ENCODE assay signal across 11 cellular contexts in genomic region chr10:77104459-77104980, GRCh38.
DNase-seq lines count a peak whose midpoint lies in the region; ATAC-seq and TF ChIP-seq lines count a peak whose summit lies in the region.
"Had no signal": no experiment of that assay in that cellular context is flagged by ENCODE, and none has a peak within 500 bp of the region (broad histone marks: within the 10 kb centered on the region; RNA-seq: fewer than 3 reads in every experiment).

No MANE protein-coding gene starts in this region.

- H3K27me3 ChIP-seq in BE2C: no peaks in the 10 kb centered on the region

- no peaks in the 10 kb centered on the region for H3K9me3 ChIP-seq in BE2C

- no peak overlapping the region for H3K4me3 ChIP-seq in BE2C (ENCODE audit: low read depth, low read length)
- H3K4me3 ChIP-seq in fibroblast of villous mesenchyme (ENCODE audit: low read depth, low read length): no peak overlapping the region

- no peak for TF ChIP-seq CTCF in BE2C (IDR thresholded peaks at IDR 0.05; ENCODE audit: low read depth, low read length)
- TF ChIP-seq CTCF in fibroblast of villous mesenchyme (IDR thresholded peaks at IDR 0.05; ENCODE audit: insufficient read depth, low read depth, low read length): no peak

- H3K36me3 ChIP-seq in BE2C: no peaks in the 10 kb centered on the region

- DNase-seq in BE2C (peak; percentile 30), T1000 (lab: John Stamatoyannopoulos, UW) (peak; percentile 92), fibroblast of villous mesenchyme (ENCODE audit: low read depth) (peak; percentile 80), posterior vena cava (ENCODE audit: low spot score) (peak; percentile 90), mesenteric fat pad (ENCODE audit: low spot score) (no peak)
- no peak for DNase-seq in stimulated activated CD4-positive, alpha-beta T cell treated with anti-CD3 and anti-CD28 coated beads, Interleukin-2, amount 100 ng/mL, for 48 hours
- DNase-seq in activated T-cell treated with anti-CD3 and anti-CD28 coated beads, Interleukin-2, amount 50 U/mL, for 1 hour: no peak
- DNase-seq: activated T-cell treated with anti-CD3 and anti-CD28 coated beads, Interleukin-2, amount 50 U/mL, for 24 hours; NCI-H446 treated with DMSO at 0.1 percent for 48 hours; T-helper 17 cell had no signal

- ATAC-seq in GM18909 (IDR thresholded peaks at IDR 0.05; ENCODE audit: poor library complexity, unreplicated experiment): no peak
- ATAC-seq: T-helper 17 cell had no signal

- H3K4me1 ChIP-seq in BE2C: peaks cover 20% of the 10 kb centered on the region

- intact Hi-C loops in posterior vena cava (cut with DNase I): loop anchor here in 1 of 2 donors (10.0 kb wide), 1 partner anchor 90 kb away; no protein-coding TSS in a partner anchor

Comparison
In these comparisons a context has a peak if more than half of its experiments do, and no peak if none do; other contexts are left out.
1. DNase-seq: peak in BE2C (single experiment), T1000 (single experiment), fibroblast of villous mesenchyme (single experiment) and posterior vena cava (single experiment); none in stimulated activated CD4-positive, alpha-beta T cell treated with anti-CD3 and anti-CD28 coated beads, Interleukin-2, amount 100 ng/mL, for 48 hours (0 of 2), activated T-cell treated with anti-CD3 and anti-CD28 coated beads, Interleukin-2, amount 50 U/mL, for 1 hour (single experiment) and mesenteric fat pad (single experiment).